In the genomic region with DNA sequence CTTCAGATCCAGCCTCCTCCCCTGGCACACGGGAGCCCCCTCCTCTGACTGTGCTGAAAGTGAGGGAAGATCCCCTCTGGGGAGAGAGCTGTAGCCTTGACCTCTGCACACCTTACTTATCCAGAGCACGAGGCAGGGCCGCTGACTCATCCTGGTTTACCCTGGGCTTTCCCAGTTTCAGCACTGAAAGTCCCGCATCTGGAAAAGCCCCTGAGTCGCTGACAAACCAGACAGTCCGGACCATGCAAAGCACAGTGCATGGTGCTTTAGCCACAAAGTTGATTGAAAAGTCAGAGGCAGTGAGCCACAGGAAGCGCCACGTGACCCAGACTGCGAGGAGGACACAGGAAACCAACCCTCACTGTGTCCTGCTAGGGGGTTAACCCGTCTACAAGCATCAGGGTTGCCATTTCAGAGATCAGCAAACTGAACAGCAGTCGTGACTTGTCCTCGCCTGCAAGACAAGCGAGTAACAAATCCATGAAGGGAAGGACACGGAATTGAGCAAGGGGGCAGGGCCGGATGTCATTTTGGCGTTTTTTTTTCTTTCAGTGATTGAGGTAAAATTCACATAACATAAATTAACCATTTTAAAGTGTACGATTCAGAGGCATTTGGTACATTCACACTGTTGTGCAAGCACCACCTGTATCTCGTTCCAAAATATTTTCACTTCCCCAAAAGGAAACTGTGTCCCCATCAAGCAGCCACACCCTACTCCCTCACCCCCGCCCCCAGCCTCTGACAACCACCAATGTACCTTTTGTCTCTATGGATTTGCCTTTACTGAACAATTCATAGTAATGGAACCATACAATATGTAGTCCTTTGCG, we compare ENCODE assay signal across 9 cellular contexts. TPM values are rescaled to one million over a fixed set of nuclear protein-coding genes. Genes with fewer than 3 reads are reported as not detected.
A peak's percentile ranks its signal among the peaks of the same experiment; 100 is the strongest.
DNase-seq lines count a peak whose midpoint lies in the region; ATAC-seq and TF ChIP-seq lines count a peak whose summit lies in the region.
"Had no signal": no experiment of that assay in that cellular context is flagged by ENCODE, and none has a peak within 500 bp of the region (broad histone marks: within the 10 kb centered on the region; RNA-seq: fewer than 3 reads in every experiment).

No MANE protein-coding gene starts in this region.

- peak overlapping the region; percentile 89 for H3K4me3 Mint-ChIP-seq in activated naive CD8-positive, alpha-beta T cell treated with anti-CD3 and anti-CD28 coated beads, Interleukin-2, amount 10 ng/mL, durations not matched to agents 7 days and 5 days

- WGBS in SK-N-SH (ENCODE audit: low lambda C conversion rate) = 65% methylated on average over 14 of the region's 20 CpGs

- 0 out of 4 replicates have a peak, but pooled peaks of 1 of the 2 experiments have one; percentile 22 for TF ChIP-seq EP300 in SK-N-SH (IDR thresholded peaks at IDR 0.05; ENCODE audit: borderline replicate concordance in 1 of 2, low read depth in 1 of 2, low read length in 1 of 2)

- H3K27ac ChIP-seq in SK-N-SH (ENCODE audit: low read depth in 2 of 2, low read length in 1 of 2) = peak overlapping the region; percentile 7 to 68; a peak in 3 of 4 replicates
- H3K27ac ChIP-seq: 22Rv1 had no signal

- no peaks in the 10 kb centered on the region for H3K36me3 Mint-ChIP-seq in activated naive CD8-positive, alpha-beta T cell treated with anti-CD3 and anti-CD28 coated beads, Interleukin-2, amount 10 ng/mL, durations not matched to agents 7 days and 5 days

- no peaks in the 10 kb centered on the region for H3K9me3 Mint-ChIP-seq in activated naive CD8-positive, alpha-beta T cell treated with anti-CD3 and anti-CD28 coated beads, Interleukin-2, amount 10 ng/mL, durations not matched to agents 7 days and 5 days

- H3K9ac ChIP-seq in SK-N-SH = no peak overlapping the region

- DNase-seq in DMS 273 (lab: John Stamatoyannopoulos, UW; ENCODE audit: unreplicated experiment) (peak; percentile 15), DMS 273 treated with DMSO at 0.1 percent for 48 hours (lab: John Stamatoyannopoulos, UW) (no peak), SK-N-SH (no peak), islet precursor cell (peak; percentile 97), inferior parietal cortex (ENCODE audit: extremely low spot score) (no peak)
- DNase-seq in activated naive CD8-positive, alpha-beta T cell treated with anti-CD3 and anti-CD28 coated beads, Interleukin-2, amount 10 ng/mL, durations not matched to agents 7 days and 5 days = peak; percentile 70
- DNase-seq in stimulated activated CD4-positive, alpha-beta T cell treated with anti-CD3 and anti-CD28 coated beads, Interleukin-2, amount 100 ng/mL, for 24 hours = peak; percentile 68 to 76

- peak; percentile 60 for ATAC-seq in HG03175 (IDR thresholded peaks at IDR 0.05; ENCODE audit: unreplicated experiment)
- ATAC-seq in activated naive CD8-positive, alpha-beta T cell treated with anti-CD3 and anti-CD28 coated beads, Interleukin-2, amount 10 ng/mL, durations not matched to agents 7 days and 5 days (ENCODE audit: low read depth) = peak; percentile 55

- H3K27me3 Mint-ChIP-seq in activated naive CD8-positive, alpha-beta T cell treated with anti-CD3 and anti-CD28 coated beads, Interleukin-2, amount 10 ng/mL, durations not matched to agents 7 days and 5 days = peaks cover 18% of the 10 kb centered on the region

- TF ChIP-seq RAD21 in SK-N-SH (IDR thresholded peaks at IDR 0.05; ENCODE audit: low read length) = no peak

- no peaks in the 10 kb centered on the region for H3K9me3 ChIP-seq in SK-N-SH

- H2AFZ ChIP-seq in SK-N-SH (ENCODE audit: low read depth) = peak overlapping the region; percentile 77

- no peak overlapping the region for H3K4me3 ChIP-seq in SK-N-SH (ENCODE audit: low read depth in 2 of 2, low read length in 1 of 2)

- TF ChIP-seq CTCF in SK-N-SH (IDR thresholded peaks at IDR 0.05) = no peak

- CTCF ChIA-PET in SK-N-SH (lab: Yijun Ruan, JAX) = interaction anchor here (1.9 to 2.4 kb wide), 2 partner anchors 22 kb away, joined by 7 to 11 read pairs; no protein-coding TSS in a partner anchor

- H3K27me3 ChIP-seq in SK-N-SH (ENCODE audit: insufficient read depth) = no peaks in the 10 kb centered on the region

- peak overlapping the region; percentile 58; the same call in 1 of the 2 replicates for H3K4me2 ChIP-seq in SK-N-SH

- H3K79me2 ChIP-seq in SK-N-SH (ENCODE audit: insufficient read depth) = no peaks in the 10 kb centered on the region

- POLR2A ChIA-PET in SK-N-SH (lab: Yijun Ruan, JAX) = no interaction called here
- POLR2A ChIA-PET in activated naive CD8-positive, alpha-beta T cell treated with anti-CD3 and anti-CD28 coated beads, Interleukin-2, amount 10 ng/mL, durations not matched to agents 7 days and 5 days (lab: Charles Lee) = interaction anchor here (0.6 to 1.6 kb wide), 5 partner anchors 14 to 96 kb away, joined by 3 to 7 read pairs (median 5); a partner anchor contains a TSS

- H3K4me1 ChIP-seq in SK-N-SH (ENCODE audit: control insufficient read depth in 1 of 2, insufficient read depth in 2 of 2, low read depth in 1 of 2, low read length in 1 of 2) = peaks cover 5 to 25% of the 10 kb centered on the region in 2 experiments; a peak in 3 of 4 replicates

- no peaks in the 10 kb centered on the region for H3K36me3 ChIP-seq in SK-N-SH (replicated peaks in 1 of 2; ENCODE audit: control insufficient read depth in 1 of 2, insufficient read depth in 2 of 2, low read length in 1 of 2)

- H4K20me1 ChIP-seq in SK-N-SH (ENCODE audit: insufficient read depth) = no peaks in the 10 kb centered on the region

- H3K9me2 ChIP-seq in SK-N-SH = no peaks in the 10 kb centered on the region

- peaks cover 20% of the 10 kb centered on the region for H3F3A ChIP-seq in SK-N-SH (replicated peaks; ENCODE audit: insufficient read depth)

- peaks cover 52% of the 10 kb centered on the region for H3K4me1 Mint-ChIP-seq in activated naive CD8-positive, alpha-beta T cell treated with anti-CD3 and anti-CD28 coated beads, Interleukin-2, amount 10 ng/mL, durations not matched to agents 7 days and 5 days

- H3K27ac Mint-ChIP-seq in activated naive CD8-positive, alpha-beta T cell treated with anti-CD3 and anti-CD28 coated beads, Interleukin-2, amount 10 ng/mL, durations not matched to agents 7 days and 5 days = peak overlapping the region; percentile 93

TF ChIP-seq in SK-N-SH, 30 proteins besides CTCF, POLR2A, EP300 and RAD21:
- TF ChIP-seq, protein P1, sequence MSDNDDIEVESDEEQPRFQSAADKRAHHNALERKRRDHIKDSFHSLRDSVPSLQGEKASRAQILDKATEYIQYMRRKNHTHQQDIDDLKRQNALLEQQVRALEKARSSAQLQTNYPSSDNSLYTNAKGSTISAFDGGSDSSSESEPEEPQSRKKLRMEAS (IDR thresholded peaks at IDR 0.05; ENCODE audit: low read depth) = peak; percentile 86
- TF ChIP-seq RCOR1 (IDR thresholded peaks at IDR 0.05; ENCODE audit: low read length) (no peak), MXI1 (IDR thresholded peaks at IDR 0.05; ENCODE audit: low read depth, low read length) (no peak), YY1 (IDR thresholded peaks at IDR 0.05; ENCODE audit: low read depth) (no peak), TCF12 (IDR thresholded peaks at IDR 0.05) (peak; percentile 35; the same call in 1 of the 2 replicates), JUND (IDR thresholded peaks at IDR 0.05) (peak; percentile 44; the same call in 1 of the 2 replicates), FOSL2 (IDR thresholded peaks at IDR 0.05; ENCODE audit: borderline replicate concordance, low read depth) (peak; percentile 73; the same call in 1 of the 2 replicates), CHD2 (IDR thresholded peaks at IDR 0.05; ENCODE audit: low read length, partially characterized antibody) (no peak), RXRA (IDR thresholded peaks at IDR 0.05; ENCODE audit: borderline replicate concordance, low read depth) (peak; percentile 68; the same call in 1 of the 2 replicates), GATA2 (CRISPR knock-in tag; IDR thresholded peaks at IDR 0.05) (no peak), EZH2phosphoT487 (IDR thresholded peaks at IDR 0.05; ENCODE audit: borderline replicate concordance, low read depth) (no peak)
- TF ChIP-seq, protein P2, sequence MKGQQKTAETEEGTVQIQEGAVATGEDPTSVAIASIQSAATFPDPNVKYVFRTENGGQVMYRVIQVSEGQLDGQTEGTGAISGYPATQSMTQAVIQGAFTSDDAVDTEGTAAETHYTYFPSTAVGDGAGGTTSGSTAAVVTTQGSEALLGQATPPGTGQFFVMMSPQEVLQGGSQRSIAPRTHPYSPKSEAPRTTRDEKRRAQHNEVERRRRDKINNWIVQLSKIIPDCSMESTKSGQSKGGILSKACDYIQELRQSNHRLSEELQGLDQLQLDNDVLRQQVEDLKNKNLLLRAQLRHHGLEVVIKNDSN (IDR thresholded peaks at IDR 0.05; ENCODE audit: borderline replicate concordance, low read depth) = peak; percentile 87

RNA-seq across cellular contexts. Expression of a gene that starts 19.9 kb away (rescaled TPM):
- 92.4 and 126 TPM in 2 replicates for polyA plus RNA-seq in SK-N-SH (2012; rRNA removed)
- 112 and 115 TPM in 2 replicates for polyA plus RNA-seq in SK-N-SH (2012; cell fraction: cytosol; rRNA removed)
- polyA plus RNA-seq in SK-N-SH (2012; cell fraction: nucleus; rRNA removed) = 30.8 and 42.8 TPM in 2 replicates
- total RNA-seq in activated naive CD8-positive, alpha-beta T cell treated with anti-CD3 and anti-CD28 coated beads, Interleukin-2, amount 10 ng/mL, durations not matched to agents 7 days and 5 days = 10 to 100 TPM; 17.8 to 18.8 TPM

RNA-seq across cellular contexts. Expression of a gene that starts 58.5 kb away (rescaled TPM):
- 7.9 and 12.2 TPM in 2 replicates for polyA plus RNA-seq in SK-N-SH (2012; rRNA removed)
- polyA plus RNA-seq in SK-N-SH (2012; cell fraction: cytosol; rRNA removed) = 14.6 and 17.7 TPM in 2 replicates
- 2.5 and 5.2 TPM in 2 replicates for polyA plus RNA-seq in SK-N-SH (2012; cell fraction: nucleus; rRNA removed)
- total RNA-seq in activated naive CD8-positive, alpha-beta T cell treated with anti-CD3 and anti-CD28 coated beads, Interleukin-2, amount 10 ng/mL, durations not matched to agents 7 days and 5 days = 10 to 100 TPM; 35.7 to 36.3 TPM

Comparison
In these comparisons a context has a peak if more than half of its experiments do, and no peak if none do; other contexts are left out.
1. DNase-seq: peak in DMS 273 (single experiment), activated naive CD8-positive, alpha-beta T cell treated with anti-CD3 and anti-CD28 coated beads, Interleukin-2, amount 10 ng/mL, durations not matched to agents 7 days and 5 days (single experiment), islet precursor cell (single experiment) and stimulated activated CD4-positive, alpha-beta T cell treated with anti-CD3 and anti-CD28 coated beads, Interleukin-2, amount 100 ng/mL, for 24 hours (2 of 2); none in DMS 273 treated with DMSO at 0.1 percent for 48 hours (single experiment), SK-N-SH (single experiment) and inferior parietal cortex (single experiment).